ENCODE assay signal across 1 cellular context in the genomic region with DNA sequence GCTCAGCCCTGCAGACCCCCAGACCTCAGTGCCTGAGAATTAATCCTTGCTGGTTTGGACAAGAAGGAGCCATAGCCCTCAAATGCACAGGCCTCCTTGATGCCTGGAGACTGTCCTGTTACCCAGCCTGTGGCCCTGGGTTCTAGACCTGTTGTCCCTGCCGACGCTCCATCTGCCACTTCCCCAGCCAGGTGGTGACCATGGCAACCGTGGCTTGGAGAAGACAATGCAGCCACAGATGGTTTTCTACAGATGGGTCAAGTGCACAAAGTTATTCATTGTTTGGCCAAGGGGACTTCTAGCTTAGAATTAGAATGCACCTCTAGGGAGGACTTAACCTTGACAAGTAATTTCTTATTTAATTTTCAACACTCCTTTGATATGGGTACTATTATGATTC.
TF ChIP-seq lines count a peak whose summit lies in the region.

No MANE protein-coding gene starts in this region.

TF ChIP-seq in WTC11, 78 proteins besides CTCF, POLR2A, EP300 and RAD21 (continued from another document):
- TF ChIP-seq, protein P1, sequence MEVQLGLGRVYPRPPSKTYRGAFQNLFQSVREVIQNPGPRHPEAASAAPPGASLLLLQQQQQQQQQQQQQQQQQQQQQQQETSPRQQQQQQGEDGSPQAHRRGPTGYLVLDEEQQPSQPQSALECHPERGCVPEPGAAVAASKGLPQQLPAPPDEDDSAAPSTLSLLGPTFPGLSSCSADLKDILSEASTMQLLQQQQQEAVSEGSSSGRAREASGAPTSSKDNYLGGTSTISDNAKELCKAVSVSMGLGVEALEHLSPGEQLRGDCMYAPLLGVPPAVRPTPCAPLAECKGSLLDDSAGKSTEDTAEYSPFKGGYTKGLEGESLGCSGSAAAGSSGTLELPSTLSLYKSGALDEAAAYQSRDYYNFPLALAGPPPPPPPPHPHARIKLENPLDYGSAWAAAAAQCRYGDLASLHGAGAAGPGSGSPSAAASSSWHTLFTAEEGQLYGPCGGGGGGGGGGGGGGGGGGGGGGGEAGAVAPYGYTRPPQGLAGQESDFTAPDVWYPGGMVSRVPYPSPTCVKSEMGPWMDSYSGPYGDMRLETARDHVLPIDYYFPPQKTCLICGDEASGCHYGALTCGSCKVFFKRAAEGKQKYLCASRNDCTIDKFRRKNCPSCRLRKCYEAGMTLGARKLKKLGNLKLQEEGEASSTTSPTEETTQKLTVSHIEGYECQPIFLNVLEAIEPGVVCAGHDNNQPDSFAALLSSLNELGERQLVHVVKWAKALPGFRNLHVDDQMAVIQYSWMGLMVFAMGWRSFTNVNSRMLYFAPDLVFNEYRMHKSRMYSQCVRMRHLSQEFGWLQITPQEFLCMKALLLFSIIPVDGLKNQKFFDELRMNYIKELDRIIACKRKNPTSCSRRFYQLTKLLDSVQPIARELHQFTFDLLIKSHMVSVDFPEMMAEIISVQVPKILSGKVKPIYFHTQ (CRISPR knock-in tag; IDR thresholded peaks at IDR 0.05), result no peak
- no peak for TF ChIP-seq HMGA2 (CRISPR knock-in tag; IDR thresholded peaks at IDR 0.05)
- no peak for TF ChIP-seq IRF1 (CRISPR knock-in tag; IDR thresholded peaks at IDR 0.05)
- TF ChIP-seq GRHL2 (CRISPR knock-in tag; IDR thresholded peaks at IDR 0.05; ENCODE audit: insufficient replicate concordance, severe bottlenecking), result no peak
- TF ChIP-seq, protein P2, sequence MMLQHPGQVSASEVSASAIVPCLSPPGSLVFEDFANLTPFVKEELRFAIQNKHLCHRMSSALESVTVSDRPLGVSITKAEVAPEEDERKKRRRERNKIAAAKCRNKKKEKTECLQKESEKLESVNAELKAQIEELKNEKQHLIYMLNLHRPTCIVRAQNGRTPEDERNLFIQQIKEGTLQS (CRISPR knock-in tag; conservative IDR thresholded peaks at IDR 0.05), result no peak
- TF ChIP-seq, protein P3, sequence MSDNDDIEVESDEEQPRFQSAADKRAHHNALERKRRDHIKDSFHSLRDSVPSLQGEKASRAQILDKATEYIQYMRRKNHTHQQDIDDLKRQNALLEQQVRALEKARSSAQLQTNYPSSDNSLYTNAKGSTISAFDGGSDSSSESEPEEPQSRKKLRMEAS (CRISPR knock-in tag; IDR thresholded peaks at IDR 0.05), result no peak
